In genomic region chr11:48307760-48308386, GRCh38 we compare ENCODE assay signal across 8 cellular contexts. TPM values are rescaled to one million over a fixed set of nuclear protein-coding genes. Genes with fewer than 3 reads are reported as not detected.
A peak's percentile ranks its signal among the peaks of the same experiment; 100 is the strongest.
DNase-seq lines count a peak whose midpoint lies in the region; ATAC-seq, FAIRE-seq and TF ChIP-seq lines count a peak whose summit lies in the region.

No MANE protein-coding gene starts in this region.

- H3K4ac ChIP-seq in neuronal stem cell (ENCODE audit: low read length) = no peak overlapping the region

- H3K36me3 ChIP-seq in CD4-positive, CD25-positive, alpha-beta regulatory T cell (ENCODE audit: control insufficient read depth, insufficient read depth, low read length) = no peaks in the 10 kb centered on the region
- H3K36me3 ChIP-seq in NT2/D1 (ENCODE audit: insufficient read depth, insufficient read length, low read length) (no peaks in the 10 kb centered on the region), neuronal stem cell (replicated peaks in 1 of 2; ENCODE audit: control insufficient read depth in 2 of 2, insufficient read depth in 2 of 2, low read length in 2 of 2) (peaks cover 0 to 1% of the 10 kb centered on the region in 2 donors), tibial artery (no peaks in the 10 kb centered on the region)

- no peak overlapping the region for H2BK12ac ChIP-seq in neuronal stem cell (ENCODE audit: low read length)

- H2AK5ac ChIP-seq in neuronal stem cell (ENCODE audit: low read depth, low read length) = no peak overlapping the region

- peaks cover 19% of the 10 kb centered on the region for H3K27me3 Mint-ChIP-seq in CD4-positive, CD25-positive, alpha-beta regulatory T cell

- no peak overlapping the region for H3K4me3 ChIP-seq in CD4-positive, CD25-positive, alpha-beta regulatory T cell (ENCODE audit: low read depth, low read length)
- no peak overlapping the region for H3K4me3 ChIP-seq in NT2/D1 (ENCODE audit: insufficient read length, low read depth)
- no peak overlapping the region for H3K4me3 ChIP-seq in fibroblast of mammary gland (ENCODE audit: control insufficient read depth, low read depth, low read length)
- no peak overlapping the region for H3K4me3 ChIP-seq in neuronal stem cell (ENCODE audit: low read length in 2 of 2)
- no peak overlapping the region for H3K4me3 ChIP-seq in tibial artery

- H2BK15ac ChIP-seq in neuronal stem cell (ENCODE audit: low read length) = no peak overlapping the region

- no peak overlapping the region for H3K14ac ChIP-seq in neuronal stem cell (ENCODE audit: low read length)

- no peaks in the 10 kb centered on the region for H3K36me3 Mint-ChIP-seq in CD4-positive, CD25-positive, alpha-beta regulatory T cell

- ATAC-seq in CD4-positive, CD25-positive, alpha-beta regulatory T cell (ENCODE audit: low read depth in 2 of 2) = peak in 1 of 2 donors; percentile 55
- ATAC-seq in HG03442 (IDR thresholded peaks at IDR 0.05; ENCODE audit: unreplicated experiment) = peak; percentile 94

- peaks cover 9% of the 10 kb centered on the region for H3K27me3 ChIP-seq in CD4-positive, CD25-positive, alpha-beta regulatory T cell (ENCODE audit: control insufficient read depth, insufficient read depth, low read length)
- H3K27me3 ChIP-seq in NT2/D1 (ENCODE audit: insufficient read depth, insufficient read length) = no peaks in the 10 kb centered on the region
- peaks cover 0 to 2% (median 2%) of the 10 kb centered on the region in 3 experiments for H3K27me3 ChIP-seq in neuronal stem cell (ENCODE audit: control insufficient read depth in 3 of 3, insufficient read depth in 3 of 3, low read depth in 1 of 3, low read length in 3 of 3)
- H3K27me3 ChIP-seq in tibial artery = no peaks in the 10 kb centered on the region

- no peak overlapping the region for H3K4me3 Mint-ChIP-seq in CD4-positive, CD25-positive, alpha-beta regulatory T cell

- no peak overlapping the region for H2AFZ ChIP-seq in neuronal stem cell (ENCODE audit: low read length)

- no peak overlapping the region for H4K8ac ChIP-seq in neuronal stem cell (ENCODE audit: low read depth, low read length)

- H3K27ac Mint-ChIP-seq in CD4-positive, CD25-positive, alpha-beta regulatory T cell = no peak overlapping the region

- WGBS in neuronal stem cell (ENCODE audit: extremely low coverage in 2 of 2, insufficient read length in 2 of 2, insufficient replicate concordance in 1 of 2), 2 donors = 100% methylated on average over 1 of the region's 5 CpGs; no CpG with 5 or more reads in 1 of the 2 donors

- no peak overlapping the region for H2BK5ac ChIP-seq in neuronal stem cell (ENCODE audit: low read length)

- H3K9ac ChIP-seq in NT2/D1 (ENCODE audit: insufficient read length, low read depth) (no peak overlapping the region), neuronal stem cell (ENCODE audit: low read depth, low read length, poor library complexity) (no peak overlapping the region)

- no peak overlapping the region for H4K91ac ChIP-seq in neuronal stem cell (ENCODE audit: low read depth, low read length, poor library complexity)

- TF ChIP-seq CTCF in fibroblast of mammary gland (conservative IDR thresholded peaks at IDR 0.05; ENCODE audit: control insufficient read depth, insufficient read depth, low read depth, low read length) (peak; percentile 86), tibial artery (IDR thresholded peaks at IDR 0.05) (peak; percentile 25 to 44)

- H2BK120ac ChIP-seq in neuronal stem cell (ENCODE audit: low read depth, low read length) = no peak overlapping the region

- intact Hi-C loops in tibial artery (cut with DNase I; ENCODE audit: low total_unique reads) = no loop called here

- peaks cover 0 to 2% (median 0%) of the 10 kb centered on the region in 4 donors for H3K4me1 Mint-ChIP-seq in CD4-positive, CD25-positive, alpha-beta regulatory T cell

- H3K4me1 ChIP-seq in CD4-positive, CD25-positive, alpha-beta regulatory T cell (ENCODE audit: control insufficient read depth, insufficient read depth, low read length, poor library complexity, severe bottlenecking) = no peaks in the 10 kb centered on the region
- H3K4me1 ChIP-seq in NT2/D1 (ENCODE audit: insufficient read depth, insufficient read length) (no peaks in the 10 kb centered on the region), neuronal stem cell (ENCODE audit: control insufficient read depth in 2 of 2, insufficient read depth in 1 of 2, low read depth in 1 of 2, low read length in 2 of 2) (no peaks in the 10 kb centered on the region), tibial artery (no peaks in the 10 kb centered on the region)

- H3K18ac ChIP-seq in neuronal stem cell (ENCODE audit: low read length) = no peak overlapping the region

- H3K4me2 ChIP-seq in neuronal stem cell (ENCODE audit: insufficient read depth, low read length, poor library complexity, severe bottlenecking) = no peak overlapping the region

- H3K9me3 Mint-ChIP-seq in CD4-positive, CD25-positive, alpha-beta regulatory T cell = peaks cover 0 to 1% (median 0%) of the 10 kb centered on the region in 7 donors

- DNase-seq in CD4-positive, CD25-positive, alpha-beta regulatory T cell = peak; percentile 32 to 68 (median 54)
- peak; percentile 39 for DNase-seq in GM19239 (ENCODE audit: insufficient read length, low spot score)
- peak; percentile 52 for DNase-seq in NT2/D1 (ENCODE audit: low read depth, low spot score)
- peak; percentile 58 for DNase-seq in activated T-cell treated with anti-CD3 and anti-CD28 coated beads for 4 hours
- peak; percentile 50 for DNase-seq in fibroblast of mammary gland (ENCODE audit: low read depth)
- DNase-seq in neuronal stem cell (ENCODE audit: low spot score) = peak; percentile 1
- peak in 1 of 2 donors; percentile 55 for DNase-seq in tibial artery

- no peak overlapping the region for H3K27ac ChIP-seq in CD4-positive, CD25-positive, alpha-beta regulatory T cell (ENCODE audit: insufficient read depth, low read length, poor library complexity, severe bottlenecking)
- no peak overlapping the region for H3K27ac ChIP-seq in neuronal stem cell (replicated peaks; ENCODE audit: low read length)
- H3K27ac ChIP-seq in tibial artery = no peak overlapping the region

- peak; percentile 83 for FAIRE-seq in GM19239 (lab: Jason Lieb, UNC)

- no peaks in the 10 kb centered on the region for H3K9me3 ChIP-seq in CD4-positive, CD25-positive, alpha-beta regulatory T cell (ENCODE audit: control insufficient read depth in 2 of 2, low read length in 2 of 2)
- no peaks in the 10 kb centered on the region; the same call in 1 of the 2 replicates for H3K9me3 ChIP-seq in NT2/D1 (ENCODE audit: insufficient read depth, low read length)
- H3K9me3 ChIP-seq in neuronal stem cell (replicated peaks in 1 of 2; ENCODE audit: control insufficient read depth in 2 of 2, insufficient read depth in 1 of 2, low read depth in 1 of 2, low read length in 2 of 2) = peaks cover 0 to 23% of the 10 kb centered on the region in 2 donors
- no peaks in the 10 kb centered on the region for H3K9me3 ChIP-seq in tibial artery

- no peak overlapping the region for H3K23ac ChIP-seq in neuronal stem cell (ENCODE audit: low read depth, low read length, poor library complexity)

- H3K79me1 ChIP-seq in neuronal stem cell (ENCODE audit: low read depth, low read length) = no peaks in the 10 kb centered on the region

RNA-seq across cellular contexts. Expression of gene OR4S1, which starts 1.9 kb away (rescaled TPM):
- not detected for total RNA-seq in CD4-positive, CD25-positive, alpha-beta regulatory T cell
- polyA plus RNA-seq in CD4-positive, CD25-positive, alpha-beta regulatory T cell = not detected
- not detected for polyA plus RNA-seq in neuronal stem cell (2013, experiment 1 of 2)
- polyA plus RNA-seq in neuronal stem cell (2013, experiment 2 of 2) = not detected

RNA-seq across cellular contexts. Expression of gene OR4C3, which starts 16.8 kb away (rescaled TPM):
- total RNA-seq in CD4-positive, CD25-positive, alpha-beta regulatory T cell = not detected
- not detected for polyA plus RNA-seq in CD4-positive, CD25-positive, alpha-beta regulatory T cell
- not detected for polyA plus RNA-seq in neuronal stem cell (2013, experiment 1 of 2)
- polyA plus RNA-seq in neuronal stem cell (2013, experiment 2 of 2) = not detected

RNA-seq across cellular contexts. Expression of gene OR4X1, which starts 44.2 kb away (rescaled TPM):
- total RNA-seq in CD4-positive, CD25-positive, alpha-beta regulatory T cell = not detected
- polyA plus RNA-seq in CD4-positive, CD25-positive, alpha-beta regulatory T cell = not detected
- polyA plus RNA-seq in neuronal stem cell (2013, experiment 1 of 2) = not detected
- polyA plus RNA-seq in neuronal stem cell (2013, experiment 2 of 2) = not detected

RNA-seq across cellular contexts. Expression of gene OR4C5, which starts 58.4 kb away (rescaled TPM):
- not detected for total RNA-seq in CD4-positive, CD25-positive, alpha-beta regulatory T cell
- not detected for polyA plus RNA-seq in CD4-positive, CD25-positive, alpha-beta regulatory T cell
- not detected for polyA plus RNA-seq in neuronal stem cell (2013, experiment 1 of 2)
- not detected for polyA plus RNA-seq in neuronal stem cell (2013, experiment 2 of 2)
